ENCODE assay signal across 15 cellular contexts in genomic region chr7:155256761-155257481, GRCh38. TPM values are rescaled to one million over a fixed set of nuclear protein-coding genes. Genes with fewer than 3 reads are reported as not detected.
A peak's percentile ranks its signal among the peaks of the same experiment; 100 is the strongest.
DNase-seq lines count a peak whose midpoint lies in the region; ATAC-seq and TF ChIP-seq lines count a peak whose summit lies in the region.
"Had no signal": no experiment of that assay in that cellular context is flagged by ENCODE, and none has a peak within 500 bp of the region (broad histone marks: within the 10 kb centered on the region; RNA-seq: fewer than 3 reads in every experiment).

No MANE protein-coding gene starts in this region.

- H3K4me3 Mint-ChIP-seq in activated T-helper 17 cell treated with anti-CD3 and anti-CD28 coated beads, Interleukin-2, amount 50 U/mL, for 72 hours = no peak overlapping the region
- H3K4me3 Mint-ChIP-seq in T-helper 2 cell treated with Interferon-gamma antibody and Interleukin-4, amounts not matched to agents 5 μg/mL and 100 μg/mL, for 36 hours = no peak overlapping the region
- H3K4me3 Mint-ChIP-seq: T-helper 17 cell had no signal

- peak overlapping the region; percentile 55 for H3K27ac Mint-ChIP-seq in activated T-helper 17 cell treated with anti-CD3 and anti-CD28 coated beads, Interleukin-2, amount 50 U/mL, for 72 hours
- no peak overlapping the region for H3K27ac Mint-ChIP-seq in T-helper 2 cell treated with Interferon-gamma antibody and Interleukin-4, amounts not matched to agents 5 μg/mL and 100 μg/mL, for 36 hours
- H3K27ac Mint-ChIP-seq: T-helper 17 cell had no signal

- no peaks in the 10 kb centered on the region for H3K36me3 Mint-ChIP-seq in activated T-helper 17 cell treated with anti-CD3 and anti-CD28 coated beads, Interleukin-2, amount 50 U/mL, for 72 hours (ENCODE audit: low read depth)
- no peaks in the 10 kb centered on the region for H3K36me3 Mint-ChIP-seq in T-helper 2 cell treated with Interferon-gamma antibody and Interleukin-4, amounts not matched to agents 5 μg/mL and 100 μg/mL, for 36 hours (ENCODE audit: low read depth)

- no peaks in the 10 kb centered on the region for H3K36me3 ChIP-seq in gastrocnemius medialis
- H3K36me3 ChIP-seq: HAP-1 had no signal

- intact Hi-C loops in gastrocnemius medialis (cut with DNase I; ENCODE audit: low total_unique reads) = loop anchor here (1.0 to 5.0 kb wide), 2 partner anchors 40 to 65 kb away; partner anchors contain the start of gene INSIG1

- no peaks in the 10 kb centered on the region for H3K27me3 ChIP-seq in gastrocnemius medialis

- H3K4me1 ChIP-seq in gastrocnemius medialis = peaks cover 9 to 14% of the 10 kb centered on the region in 2 donors
- H3K4me1 ChIP-seq: HAP-1 had no signal

- H3K9me3 Mint-ChIP-seq in activated T-helper 17 cell treated with anti-CD3 and anti-CD28 coated beads, Interleukin-2, amount 50 U/mL, for 72 hours = no peaks in the 10 kb centered on the region
- H3K9me3 Mint-ChIP-seq in T-helper 2 cell treated with Interferon-gamma antibody and Interleukin-4, amounts not matched to agents 5 μg/mL and 100 μg/mL, for 36 hours = no peaks in the 10 kb centered on the region

- no peak for TF ChIP-seq POLR2A in gastrocnemius medialis (IDR thresholded peaks at IDR 0.05)

- no peak for ATAC-seq in activated T-helper 17 cell treated with anti-CD3 and anti-CD28 coated beads, Interleukin-2, amount 50 U/mL, for 72 hours (replicated peaks)
- ATAC-seq in gastrocnemius medialis (no peak), GM18520 (IDR thresholded peaks at IDR 0.05; ENCODE audit: unreplicated experiment) (no peak), HG03565 (IDR thresholded peaks at IDR 0.05; ENCODE audit: unreplicated experiment) (no peak)
- ATAC-seq: activated CD4-positive, CD25-positive, alpha-beta regulatory T cell treated with anti-CD3 and anti-CD28 coated beads, Interleukin-2, amount 50 U/mL, for 24 hours; T-helper 17 cell had no signal

- in situ Hi-C loops in gastrocnemius medialis (cut with MboI; ENCODE audit: low sequenced_read_pairs in 4 of 4) = no loop called here

- TF ChIP-seq CTCF in gastrocnemius medialis (IDR thresholded peaks at IDR 0.05 in 4 of 5, conservative IDR thresholded peaks at IDR 0.05 in 1 of 5) = no peak

- H3K4me3 ChIP-seq in gastrocnemius medialis = peak overlapping the region in 3 of 4 donors; percentile 9 to 48 (median 32)
- H3K4me3 ChIP-seq: HAP-1 had no signal

- no peaks in the 10 kb centered on the region for H3K9me3 ChIP-seq in gastrocnemius medialis
- H3K9me3 ChIP-seq: HAP-1 had no signal

- DNase-seq in EH (ENCODE audit: low read depth) = peak; percentile 41
- DNase-seq in fibroblast of gingiva (ENCODE audit: low read depth) = peak; percentile 28
- no peak for DNase-seq in gastrocnemius medialis
- no peak for DNase-seq in T-helper 2 cell treated with Interferon-gamma antibody and Interleukin-4, amounts not matched to agents 5 μg/mL and 100 μg/mL, for 36 hours (ENCODE audit: low spot score)
- no peak for DNase-seq in stimulated activated CD4-positive, alpha-beta T cell treated with anti-CD3 and anti-CD28 coated beads, Interleukin-4, amount 100 ng/mL, for 24 hours
- DNase-seq: COR-L47, NCI-H146, NCI-H226, SHP77, T-helper 17 cell had no signal

- H3K27me3 Mint-ChIP-seq in activated T-helper 17 cell treated with anti-CD3 and anti-CD28 coated beads, Interleukin-2, amount 50 U/mL, for 72 hours = peaks cover 18% of the 10 kb centered on the region
- peaks cover 7% of the 10 kb centered on the region for H3K27me3 Mint-ChIP-seq in T-helper 2 cell treated with Interferon-gamma antibody and Interleukin-4, amounts not matched to agents 5 μg/mL and 100 μg/mL, for 36 hours (ENCODE audit: low read depth)

- peaks cover 10% of the 10 kb centered on the region for H3K4me1 Mint-ChIP-seq in activated T-helper 17 cell treated with anti-CD3 and anti-CD28 coated beads, Interleukin-2, amount 50 U/mL, for 72 hours
- peaks cover 8% of the 10 kb centered on the region for H3K4me1 Mint-ChIP-seq in T-helper 2 cell treated with Interferon-gamma antibody and Interleukin-4, amounts not matched to agents 5 μg/mL and 100 μg/mL, for 36 hours (ENCODE audit: low read depth)
- H3K4me1 Mint-ChIP-seq: T-helper 17 cell had no signal

- peak overlapping the region; percentile 77 to 88 (median 80) for H3K27ac ChIP-seq in gastrocnemius medialis

RNA-seq across cellular contexts. Expression of gene INSIG1, which starts 40.8 kb away (rescaled TPM):
- 100 to 1,000 TPM; 140 to 216 TPM for total RNA-seq in activated T-helper 17 cell treated with anti-CD3 and anti-CD28 coated beads, Interleukin-2, amount 50 U/mL, for 72 hours
- 10 to 100 TPM; 11.1 to 15.9 (median 14.0) TPM for total RNA-seq in gastrocnemius medialis

Comparison
In these comparisons a context has a peak if more than half of its experiments do, and no peak if none do; other contexts are left out.
1. DNase-seq: peak in EH (single experiment) and fibroblast of gingiva (single experiment); none in gastrocnemius medialis (0 of 2), T-helper 2 cell treated with Interferon-gamma antibody and Interleukin-4, amounts not matched to agents 5 μg/mL and 100 μg/mL, for 36 hours (single experiment) and stimulated activated CD4-positive, alpha-beta T cell treated with anti-CD3 and anti-CD28 coated beads, Interleukin-4, amount 100 ng/mL, for 24 hours (single experiment).
2. RNA of gene INSIG1, which starts 40.8 kb away (total RNA-seq): 140 to 216 TPM in activated T-helper 17 cell treated with anti-CD3 and anti-CD28 coated beads, Interleukin-2, amount 50 U/mL, for 72 hours; 11.1 to 15.9 TPM in gastrocnemius medialis; every median in the first group is over 4 times any median in the second.